ENCODE assay signal across 21 cellular contexts in the genomic region with DNA sequence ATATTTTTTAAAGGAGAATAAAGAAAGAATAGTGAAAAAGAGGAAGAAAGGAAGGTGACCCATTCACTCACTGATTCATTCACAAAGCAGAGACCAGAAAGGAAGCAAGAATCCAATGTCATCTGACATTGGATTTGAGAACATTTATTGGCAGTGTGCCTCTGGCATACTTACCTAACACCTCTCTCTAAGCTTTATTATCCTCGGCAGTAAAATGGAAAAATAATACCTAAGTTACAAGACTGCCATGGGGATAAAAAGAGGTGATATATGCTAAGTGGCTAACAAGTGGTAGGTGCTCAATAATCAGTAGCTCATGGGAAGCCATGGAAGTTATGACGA. TPM values are rescaled to one million over a fixed set of nuclear protein-coding genes. Genes with fewer than 3 reads are reported as not detected.
DNase-seq lines count a peak whose midpoint lies in the region; ATAC-seq, FAIRE-seq and TF ChIP-seq lines count a peak whose summit lies in the region.
"Had no signal": no experiment of that assay in that cellular context is flagged by ENCODE, and none has a peak within 500 bp of the region (broad histone marks: within the 10 kb centered on the region; RNA-seq: fewer than 3 reads in every experiment).

No MANE protein-coding gene starts in this region.

- TF ChIP-seq POLR2A in right lobe of liver (IDR thresholded peaks at IDR 0.05): no peak
- TF ChIP-seq POLR2A in HepG2 (IDR thresholded peaks at IDR 0.05; ENCODE audit: insufficient read depth in 1 of 2, low read depth in 2 of 2, low read length in 2 of 2): no peak

- WGBS in right lobe of liver (ENCODE audit: insufficient coverage, low coverage, low lambda C conversion rate, missing lambda C conversion rate): 24% methylated on average over 2 of the region's 2 CpGs
- 57% methylated on average over 2 of the region's 2 CpGs for WGBS in HepG2 (ENCODE audit: low lambda C conversion rate)

- H3K9ac ChIP-seq in HepG2 (ENCODE audit: insufficient read depth, low read depth, low read length) (no peak overlapping the region), neural progenitor cell (no peak overlapping the region)
- H3K9ac ChIP-seq: BLaER1 treated with 17β-estradiol and CSF1 and Interleukin-3, amounts not matched to agents 10 nM and 100 nM had no signal

- peaks cover 15% of the 10 kb centered on the region for H3F3A ChIP-seq in neural progenitor cell (ENCODE audit: low read depth)

- H3K27ac ChIP-seq in right lobe of liver (peak overlapping the region in 2 of 3 donors; percentile 76 to 80), HepG2 (ENCODE audit: extremely low read length, insufficient read depth, low read length) (no peak overlapping the region), left ventricle myocardium inferior (replicated peaks) (peak overlapping the region; percentile 94), neural progenitor cell (no peak overlapping the region), upper lobe of right lung (peak overlapping the region; percentile 48)
- H3K27ac ChIP-seq: ascending aorta; BLaER1 treated with 17β-estradiol and CSF1 and Interleukin-3, amounts not matched to agents 10 nM and 100 nM; colonic mucosa; SK-N-MC had no signal

- no peak for FAIRE-seq in HepG2 (lab: Jason Lieb, UNC)
- FAIRE-seq: endometrium had no signal

- TF ChIP-seq RAD21 in HepG2 (CRISPR knock-in tag; IDR thresholded peaks at IDR 0.05): no peak

- BruUV-seq in HepG2 (replicated peaks; lab: Mats Ljungman, UMichigan): no TSS peak

- H3K27me3 Mint-ChIP-seq in neural progenitor cell (ENCODE audit: insufficient read depth, low read depth): no peaks in the 10 kb centered on the region
- H3K27me3 Mint-ChIP-seq: activated CD8-positive, alpha-beta T cell treated with anti-CD3 and anti-CD28 coated beads for 36 hours; activated naive CD4-positive, alpha-beta T cell treated with anti-CD3 and anti-CD28 coated beads, Interleukin-2, amount 10 ng/mL, durations not matched to agents 7 days and 5 days; activated T-cell treated with anti-CD3 and anti-CD28 coated beads, Interleukin-2, amount 50 U/mL, for 24 hours had no signal

- DNase-seq in right lobe of liver (no peak), HepG2 (ENCODE audit: low spot score) (no peak), left ventricle myocardium inferior (no peak), neural progenitor cell (ENCODE audit: low spot score) (no peak), upper lobe of right lung (no peak), NCI-H345 treated with DMSO at 0.1 percent for 48 hours (lab: John Stamatoyannopoulos, UW; ENCODE audit: unreplicated experiment) (no peak), T-helper 9 cell (no peak)
- DNase-seq: activated CD4-positive, CD25-positive, alpha-beta regulatory T cell; activated CD8-positive, alpha-beta T cell treated with anti-CD3 and anti-CD28 coated beads for 36 hours; activated naive CD4-positive, alpha-beta T cell treated with anti-CD3 and anti-CD28 coated beads, Interleukin-2, amount 10 ng/mL, durations not matched to agents 7 days and 5 days; activated T-cell treated with anti-CD3 and anti-CD28 coated beads, Interleukin-2, amount 50 U/mL, for 24 hours; NCI-H1417; stimulated activated CD4-positive, alpha-beta T cell treated with anti-CD3 and anti-CD28 coated beads, Interleukin-4, amount 100 ng/mL, for 24 hours had no signal

- no peak overlapping the region for H3K27ac Mint-ChIP-seq in neural progenitor cell
- H3K27ac Mint-ChIP-seq: activated CD8-positive, alpha-beta T cell treated with anti-CD3 and anti-CD28 coated beads for 36 hours; activated naive CD4-positive, alpha-beta T cell treated with anti-CD3 and anti-CD28 coated beads, Interleukin-2, amount 10 ng/mL, durations not matched to agents 7 days and 5 days; activated T-cell treated with anti-CD3 and anti-CD28 coated beads, Interleukin-2, amount 50 U/mL, for 24 hours had no signal

- H3K36me3 ChIP-seq in right lobe of liver (no peaks in the 10 kb centered on the region), HepG2 (replicated peaks in 1 of 2; ENCODE audit: control insufficient read depth in 1 of 2, insufficient read depth in 2 of 2, low read length in 2 of 2) (no peaks in the 10 kb centered on the region), left ventricle myocardium inferior (no peaks in the 10 kb centered on the region), neural progenitor cell (no peaks in the 10 kb centered on the region), upper lobe of right lung (no peaks in the 10 kb centered on the region)
- H3K36me3 ChIP-seq: ascending aorta; BLaER1 treated with 17β-estradiol and CSF1 and Interleukin-3, amounts not matched to agents 10 nM and 100 nM; colonic mucosa had no signal

- intact Hi-C loops in right lobe of liver (cut with DNase I) (no loop called here), HepG2 (cut with micrococcal nuclease; ENCODE audit: unreplicated experiment) (no loop called here), left ventricle myocardium inferior (cut with micrococcal nuclease) (no loop called here), upper lobe of right lung (cut with DNase I) (no loop called here)

- CTCF ChIA-PET in HepG2 (lab: Yijun Ruan, JAX; ENCODE audit: low intra/inter-chr PET ratio, low total read pairs): no interaction called here

- in situ Hi-C loops in HepG2 (cut with HindIII; ENCODE audit: extremely low pct_ligation_motif_present, low pct_unique_long_range_greater_than_20kb): no loop called here

- H3K4me1 Mint-ChIP-seq in neural progenitor cell: peaks cover 18% of the 10 kb centered on the region
- H3K4me1 Mint-ChIP-seq: activated naive CD4-positive, alpha-beta T cell treated with anti-CD3 and anti-CD28 coated beads, Interleukin-2, amount 10 ng/mL, durations not matched to agents 7 days and 5 days had no signal

- no peaks in the 10 kb centered on the region for H3K9me3 Mint-ChIP-seq in neural progenitor cell
- H3K9me3 Mint-ChIP-seq: activated CD8-positive, alpha-beta T cell treated with anti-CD3 and anti-CD28 coated beads for 36 hours; activated naive CD4-positive, alpha-beta T cell treated with anti-CD3 and anti-CD28 coated beads, Interleukin-2, amount 10 ng/mL, durations not matched to agents 7 days and 5 days; activated T-cell treated with anti-CD3 and anti-CD28 coated beads, Interleukin-2, amount 50 U/mL, for 24 hours; H9 had no signal

- TF ChIP-seq CTCF in right lobe of liver (IDR thresholded peaks at IDR 0.05) (no peak), HepG2 (CRISPR knock-in tag; IDR thresholded peaks at IDR 0.05) (no peak), left ventricle myocardium inferior (IDR thresholded peaks at IDR 0.05; ENCODE audit: borderline replicate concordance) (no peak), neural progenitor cell (IDR thresholded peaks at IDR 0.05) (no peak), upper lobe of right lung (IDR thresholded peaks at IDR 0.05) (no peak)

- H2AFZ ChIP-seq in HepG2 (ENCODE audit: low read length): no peak overlapping the region
- peak overlapping the region; percentile 48 for H2AFZ ChIP-seq in neural progenitor cell (replicated peaks)

- TF ChIP-seq EP300 in HepG2 (IDR thresholded peaks at IDR 0.05; ENCODE audit: low read depth in 2 of 2, low read length in 2 of 2): no peak
- no peak for TF ChIP-seq EP300 in HepG2 (CRISPR knock-in tag; IDR thresholded peaks at IDR 0.05; ENCODE audit: borderline replicate concordance)

- H4K20me1 ChIP-seq in HepG2 (ENCODE audit: insufficient read depth, low read length) (no peaks in the 10 kb centered on the region), neural progenitor cell (ENCODE audit: low read depth) (no peaks in the 10 kb centered on the region)
- H4K20me1 ChIP-seq: BLaER1 treated with 17β-estradiol and CSF1 and Interleukin-3, amounts not matched to agents 10 nM and 100 nM had no signal

- POLR2A ChIA-PET in HepG2 (lab: Yijun Ruan, JAX): no interaction called here

- H3K4me3 Mint-ChIP-seq in neural progenitor cell: no peak overlapping the region
- H3K4me3 Mint-ChIP-seq: activated CD8-positive, alpha-beta T cell treated with anti-CD3 and anti-CD28 coated beads for 36 hours; activated naive CD4-positive, alpha-beta T cell treated with anti-CD3 and anti-CD28 coated beads, Interleukin-2, amount 10 ng/mL, durations not matched to agents 7 days and 5 days; activated T-cell treated with anti-CD3 and anti-CD28 coated beads, Interleukin-2, amount 50 U/mL, for 24 hours had no signal

- peak; percentile 36 to 39 (median 37) for ATAC-seq in right lobe of liver
- ATAC-seq in HepG2: no peak
- ATAC-seq in upper lobe of right lung: no peak
- no peak for ATAC-seq in GM21825 (IDR thresholded peaks at IDR 0.05; ENCODE audit: unreplicated experiment)
- ATAC-seq: activated CD8-positive, alpha-beta T cell treated with anti-CD3 and anti-CD28 coated beads for 36 hours; Panc1 had no signal

- H3K79me2 ChIP-seq in HepG2 (ENCODE audit: insufficient read depth, low read length): no peaks in the 10 kb centered on the region
- no peaks in the 10 kb centered on the region for H3K79me2 ChIP-seq in neural progenitor cell (ENCODE audit: low read depth)

- H3K36me3 Mint-ChIP-seq in neural progenitor cell: peaks cover 2% of the 10 kb centered on the region
- H3K36me3 Mint-ChIP-seq: activated naive CD4-positive, alpha-beta T cell treated with anti-CD3 and anti-CD28 coated beads, Interleukin-2, amount 10 ng/mL, durations not matched to agents 7 days and 5 days had no signal

- H3K4me2 ChIP-seq in HepG2 (ENCODE audit: low read depth, low read length): no peak overlapping the region
- H3K4me2 ChIP-seq in neural progenitor cell: no peak overlapping the region

- no peaks in the 10 kb centered on the region for H3K27me3 ChIP-seq in right lobe of liver
- peaks cover 0 to 9% of the 10 kb centered on the region in 2 experiments; a peak in 3 of 5 replicates for H3K27me3 ChIP-seq in HepG2 (ENCODE audit: control insufficient read depth in 1 of 2, insufficient read depth in 2 of 2, low read length in 2 of 2)
- no peaks in the 10 kb centered on the region for H3K27me3 ChIP-seq in left ventricle myocardium inferior (ENCODE audit: low read depth)
- H3K27me3 ChIP-seq in neural progenitor cell: no peaks in the 10 kb centered on the region
- no peaks in the 10 kb centered on the region for H3K27me3 ChIP-seq in upper lobe of right lung
- H3K27me3 ChIP-seq: ascending aorta; BLaER1 treated with 17β-estradiol and CSF1 and Interleukin-3, amounts not matched to agents 10 nM and 100 nM; colonic mucosa had no signal

- H3K4me1 ChIP-seq in right lobe of liver: peaks cover 0 to 24% (median 6%) of the 10 kb centered on the region in 4 donors
- H3K4me1 ChIP-seq in HepG2 (ENCODE audit: insufficient read depth, low read length): peaks cover 20% of the 10 kb centered on the region
- H3K4me1 ChIP-seq in left ventricle myocardium inferior: peaks cover 52% of the 10 kb centered on the region
- peaks cover 11% of the 10 kb centered on the region for H3K4me1 ChIP-seq in neural progenitor cell
- peaks cover 6% of the 10 kb centered on the region for H3K4me1 ChIP-seq in upper lobe of right lung
- H3K4me1 ChIP-seq: ascending aorta, colonic mucosa had no signal

- no peaks in the 10 kb centered on the region for H3K9me3 ChIP-seq in right lobe of liver
- peaks cover 15% of the 10 kb centered on the region for H3K9me3 ChIP-seq in HepG2 (ENCODE audit: low read length)
- no peaks in the 10 kb centered on the region for H3K9me3 ChIP-seq in left ventricle myocardium inferior (replicated peaks)
- H3K9me3 ChIP-seq in neural progenitor cell (ENCODE audit: low read depth): no peaks in the 10 kb centered on the region
- H3K9me3 ChIP-seq in upper lobe of right lung: no peaks in the 10 kb centered on the region
- H3K9me3 ChIP-seq: ascending aorta; BLaER1 treated with 17β-estradiol and CSF1 and Interleukin-3, amounts not matched to agents 10 nM and 100 nM; colonic mucosa had no signal

- H3K4me3 ChIP-seq in right lobe of liver (no peak overlapping the region), HepG2 (replicated peaks in 1 of 3; ENCODE audit: insufficient read depth in 1 of 3, low read depth in 2 of 3, low read length in 3 of 3) (no peak overlapping the region), left ventricle myocardium inferior (peak overlapping the region; percentile 12), neural progenitor cell (no peak overlapping the region), upper lobe of right lung (no peak overlapping the region)
- H3K4me3 ChIP-seq: ascending aorta; BLaER1 treated with 17β-estradiol and CSF1 and Interleukin-3, amounts not matched to agents 10 nM and 100 nM; colonic mucosa; SK-N-MC had no signal

RNA-seq across cellular contexts. Expression of a gene that starts 41.6 kb away (rescaled TPM):
- total RNA-seq in right lobe of liver (10 to 100 TPM; 13.8 to 61.0 (median 37.6) TPM), HepG2 (2016; rRNA removed; fragmentation: Illumina TruSeq; extraction: Trizol) (18.8 and 20.7 TPM in 2 replicates), left ventricle myocardium inferior (108 TPM), neural progenitor cell (ENCODE audit: low replicate concordance) (1.7 and 6.6 TPM in 2 replicates), upper lobe of right lung (14.2 TPM)
- 2.1 and 2.8 TPM in 2 replicates for total RNA-seq in HepG2 (2016; cell fraction: cytosol; rRNA removed; fragmentation: Illumina TruSeq; extraction: Trizol; ENCODE audit: low read depth)
- total RNA-seq in HepG2 (2016; cell fraction: insoluble cytoplasmic fraction; rRNA removed; fragmentation: Illumina TruSeq; extraction: Trizol): 16.5 and 17.8 TPM in 2 replicates
- total RNA-seq in HepG2 (2016; cell fraction: membrane; rRNA removed; fragmentation: Illumina TruSeq; extraction: Trizol): 5.2 and 6.9 TPM in 2 replicates
- 48.8 and 51.3 TPM in 2 replicates for total RNA-seq in HepG2 (2016; cell fraction: nucleus; rRNA removed; fragmentation: Illumina TruSeq; extraction: Trizol)
- 26.3 and 37.3 TPM in 2 replicates for polyA plus RNA-seq in HepG2 (2011; rRNA removed)
- 21.3 and 25.7 TPM in 2 replicates for polyA plus RNA-seq in HepG2 (2011; cell fraction: cytosol; rRNA removed)
- polyA plus RNA-seq in HepG2 (2011; cell fraction: nucleus; rRNA removed): 53.6 and 57.4 TPM in 2 replicates
- polyA plus RNA-seq in HepG2 (2012): 18.4 and 30.5 TPM in 2 replicates
- 1.1 TPM in 2 replicates for polyA plus RNA-seq in HepG2 (2016; cell fraction: cytosol; fragmentation: Illumina TruSeq; extraction: Trizol; ENCODE audit: low read depth)
- polyA plus RNA-seq in HepG2 (2016; cell fraction: insoluble cytoplasmic fraction; fragmentation: Illumina TruSeq; extraction: Trizol; ENCODE audit: low read depth): 10.3 and 10.7 TPM in 2 replicates
- polyA plus RNA-seq in HepG2 (2016; cell fraction: membrane; fragmentation: Illumina TruSeq; extraction: Trizol; ENCODE audit: low read depth): 1.2 and 1.5 TPM in 2 replicates
- polyA plus RNA-seq in HepG2 (2016; cell fraction: nucleus; fragmentation: Illumina TruSeq; extraction: Trizol; ENCODE audit: insufficient read depth, low read depth): 13.7 and 14.4 TPM in 2 replicates
- 26.6 and 166 TPM in 2 replicates for polyA minus RNA-seq in HepG2 (2011; rRNA and poly(A)+ RNA removed; ENCODE audit: low replicate concordance)
- 30.3 and 31.7 TPM in 2 replicates for polyA minus RNA-seq in HepG2 (2011; cell fraction: cytosol; rRNA and poly(A)+ RNA removed)
- 453 and 498 TPM in 2 replicates for polyA minus RNA-seq in HepG2 (2011; cell fraction: nucleus; rRNA and poly(A)+ RNA removed)
- total RNA-seq: activated CD8-positive, alpha-beta T cell treated with anti-CD3 and anti-CD28 coated beads for 36 hours had no signal

Comparison
In these comparisons a context has a peak if more than half of its experiments do, and no peak if none do; other contexts are left out.
1. ATAC-seq: peak in right lobe of liver (4 of 4); none in HepG2 (single experiment), upper lobe of right lung (single experiment) and GM21825 (single experiment).
2. H3K27ac ChIP-seq: peak in right lobe of liver (2 of 3), left ventricle myocardium inferior (single experiment) and upper lobe of right lung (single experiment); none in HepG2 (single experiment) and neural progenitor cell (single experiment).